In genomic region chr4:20487446-20487845, GRCh38 we compare ENCODE assay signal across 33 cellular contexts.
"Had no signal": no experiment of that assay in that cellular context is flagged by ENCODE, and none has a peak within 500 bp of the region (broad histone marks: within the 10 kb centered on the region; RNA-seq: fewer than 3 reads in every experiment).

No MANE protein-coding gene starts in this region.

- H3K36me3 ChIP-seq: stomach, thyroid gland, upper lobe of left lung had no signal

- H3K27me3 ChIP-seq: foreskin keratinocyte, heart left ventricle, stomach, thyroid gland, upper lobe of left lung, vagina had no signal

- DNase-seq: activated CD4-positive, alpha-beta memory T cell treated with anti-CD3 and anti-CD28 coated beads, Interleukin-2, amount 10 ng/mL, durations not matched to agents 7 days and 5 days; activated CD4-positive, alpha-beta T cell treated with anti-CD3 and anti-CD28 coated beads for 48 hours; activated CD4-positive, CD25-positive, alpha-beta regulatory T cell; activated CD8-positive, alpha-beta memory T cell treated with anti-CD3 and anti-CD28 coated beads, Interleukin-2, amount 50 U/mL, for 48 hours; activated gamma-delta T cell; activated naive CD4-positive, alpha-beta T cell treated with anti-CD3 and anti-CD28 coated beads, Interleukin-2, amount 10 ng/mL, durations not matched to agents 7 days and 5 days; activated naive CD8-positive, alpha-beta T cell treated with anti-CD3 and anti-CD28 coated beads, Interleukin-2, amount 10 ng/mL, durations not matched to agents 7 days and 5 days; activated T-cell treated with anti-CD3 and anti-CD28 coated beads, Interleukin-2, amount 50 U/mL, for 24 hours; amniotic stem cell; caudate nucleus; cortex of kidney; endodermal cell; foreskin keratinocyte; heart left ventricle; hypothalamus; immature natural killer cell; kidney; left colon; naive thymus-derived CD8-positive, alpha-beta T cell; posterior cingulate gyrus; small intestine; stimulated activated CD4-positive, alpha-beta T cell treated with anti-CD3 and anti-CD28 coated beads, Interleukin-1b, Interleukin-23, amount 100 ng/mL, for 48 hours; stimulated activated CD4-positive, alpha-beta T cell treated with anti-CD3 and anti-CD28 coated beads, Interleukin-4, amount 100 ng/mL, for 4 hours; stimulated activated CD8-positive, alpha-beta memory T cell treated with anti-CD3 and anti-CD28 coated beads, Interleukin-4, amount 100 ng/mL, for 48 hours; stomach; thyroid gland; upper lobe of left lung had no signal

- H3K4me1 Mint-ChIP-seq: activated CD4-positive, alpha-beta memory T cell treated with anti-CD3 and anti-CD28 coated beads, Interleukin-2, amount 10 ng/mL, durations not matched to agents 7 days and 5 days; activated naive CD4-positive, alpha-beta T cell treated with anti-CD3 and anti-CD28 coated beads, Interleukin-2, amount 10 ng/mL, durations not matched to agents 7 days and 5 days; activated naive CD8-positive, alpha-beta T cell treated with anti-CD3 and anti-CD28 coated beads, Interleukin-2, amount 10 ng/mL, durations not matched to agents 7 days and 5 days; endodermal cell; immature natural killer cell; memory B cell; naive thymus-derived CD8-positive, alpha-beta T cell; neural crest cell; stimulated activated memory B cell treated with anti-CD40 and anti-IgM and Interleukin-4, amounts not matched to agents 10 μg/mL and 1 μg/mL and 100 μg/mL, for 72 hours had no signal

- H3K36me3 Mint-ChIP-seq: activated naive CD4-positive, alpha-beta T cell treated with anti-CD3 and anti-CD28 coated beads, Interleukin-2, amount 10 ng/mL, durations not matched to agents 7 days and 5 days; activated naive CD8-positive, alpha-beta T cell treated with anti-CD3 and anti-CD28 coated beads, Interleukin-2, amount 10 ng/mL, durations not matched to agents 7 days and 5 days; immature natural killer cell; memory B cell; naive thymus-derived CD8-positive, alpha-beta T cell; stimulated activated memory B cell treated with anti-CD40 and anti-IgM and Interleukin-4, amounts not matched to agents 10 μg/mL and 1 μg/mL and 100 μg/mL, for 72 hours had no signal

- H3K27ac ChIP-seq: foreskin keratinocyte, heart left ventricle, stomach, thyroid gland, upper lobe of left lung, vagina had no signal

- ATAC-seq: esophagus mucosa; foreskin keratinocyte; heart left ventricle; left colon; naive thymus-derived CD8-positive, alpha-beta T cell; sciatic nerve; stimulated activated memory B cell treated with anti-CD40 and anti-IgM and Interleukin-4, amounts not matched to agents 10 μg/mL and 1 μg/mL and 100 μg/mL, for 72 hours had no signal

- H3K4me3 ChIP-seq: heart left ventricle, stomach, thyroid gland, upper lobe of left lung, vagina had no signal

- H3K9me3 Mint-ChIP-seq: activated CD4-positive, alpha-beta memory T cell treated with anti-CD3 and anti-CD28 coated beads, Interleukin-2, amount 10 ng/mL, durations not matched to agents 7 days and 5 days; activated naive CD4-positive, alpha-beta T cell treated with anti-CD3 and anti-CD28 coated beads, Interleukin-2, amount 10 ng/mL, durations not matched to agents 7 days and 5 days; activated naive CD8-positive, alpha-beta T cell treated with anti-CD3 and anti-CD28 coated beads, Interleukin-2, amount 10 ng/mL, durations not matched to agents 7 days and 5 days; activated T-cell treated with anti-CD3 and anti-CD28 coated beads, Interleukin-2, amount 50 U/mL, for 24 hours; endodermal cell; memory B cell; neural crest cell; stimulated activated memory B cell treated with anti-CD40 and anti-IgM and Interleukin-4, amounts not matched to agents 10 μg/mL and 1 μg/mL and 100 μg/mL, for 72 hours had no signal

- H3K4me1 ChIP-seq: foreskin keratinocyte, heart left ventricle, thyroid gland, upper lobe of left lung, vagina had no signal

- H3K27ac Mint-ChIP-seq: activated CD4-positive, alpha-beta memory T cell treated with anti-CD3 and anti-CD28 coated beads, Interleukin-2, amount 10 ng/mL, durations not matched to agents 7 days and 5 days; activated naive CD4-positive, alpha-beta T cell treated with anti-CD3 and anti-CD28 coated beads, Interleukin-2, amount 10 ng/mL, durations not matched to agents 7 days and 5 days; activated naive CD8-positive, alpha-beta T cell treated with anti-CD3 and anti-CD28 coated beads, Interleukin-2, amount 10 ng/mL, durations not matched to agents 7 days and 5 days; activated T-cell treated with anti-CD3 and anti-CD28 coated beads, Interleukin-2, amount 50 U/mL, for 24 hours; endodermal cell; immature natural killer cell; memory B cell; naive thymus-derived CD8-positive, alpha-beta T cell; stimulated activated memory B cell treated with anti-CD40 and anti-IgM and Interleukin-4, amounts not matched to agents 10 μg/mL and 1 μg/mL and 100 μg/mL, for 72 hours had no signal

- H3K27me3 Mint-ChIP-seq: activated CD4-positive, alpha-beta memory T cell treated with anti-CD3 and anti-CD28 coated beads, Interleukin-2, amount 10 ng/mL, durations not matched to agents 7 days and 5 days; activated naive CD4-positive, alpha-beta T cell treated with anti-CD3 and anti-CD28 coated beads, Interleukin-2, amount 10 ng/mL, durations not matched to agents 7 days and 5 days; activated naive CD8-positive, alpha-beta T cell treated with anti-CD3 and anti-CD28 coated beads, Interleukin-2, amount 10 ng/mL, durations not matched to agents 7 days and 5 days; activated T-cell treated with anti-CD3 and anti-CD28 coated beads, Interleukin-2, amount 50 U/mL, for 24 hours; memory B cell; naive thymus-derived CD8-positive, alpha-beta T cell; stimulated activated memory B cell treated with anti-CD40 and anti-IgM and Interleukin-4, amounts not matched to agents 10 μg/mL and 1 μg/mL and 100 μg/mL, for 72 hours had no signal

- H3K4me3 Mint-ChIP-seq: activated CD4-positive, alpha-beta memory T cell treated with anti-CD3 and anti-CD28 coated beads, Interleukin-2, amount 10 ng/mL, durations not matched to agents 7 days and 5 days; activated naive CD4-positive, alpha-beta T cell treated with anti-CD3 and anti-CD28 coated beads, Interleukin-2, amount 10 ng/mL, durations not matched to agents 7 days and 5 days; activated naive CD8-positive, alpha-beta T cell treated with anti-CD3 and anti-CD28 coated beads, Interleukin-2, amount 10 ng/mL, durations not matched to agents 7 days and 5 days; activated T-cell treated with anti-CD3 and anti-CD28 coated beads, Interleukin-2, amount 50 U/mL, for 24 hours; endodermal cell; immature natural killer cell; memory B cell; naive thymus-derived CD8-positive, alpha-beta T cell; neural crest cell; stimulated activated memory B cell treated with anti-CD40 and anti-IgM and Interleukin-4, amounts not matched to agents 10 μg/mL and 1 μg/mL and 100 μg/mL, for 72 hours had no signal

- H3K9me3 ChIP-seq: heart left ventricle, stomach, thyroid gland, upper lobe of left lung, vagina had no signal
